Comparison of ENCODE assay signal across 8 cellular contexts in the genomic region with DNA sequence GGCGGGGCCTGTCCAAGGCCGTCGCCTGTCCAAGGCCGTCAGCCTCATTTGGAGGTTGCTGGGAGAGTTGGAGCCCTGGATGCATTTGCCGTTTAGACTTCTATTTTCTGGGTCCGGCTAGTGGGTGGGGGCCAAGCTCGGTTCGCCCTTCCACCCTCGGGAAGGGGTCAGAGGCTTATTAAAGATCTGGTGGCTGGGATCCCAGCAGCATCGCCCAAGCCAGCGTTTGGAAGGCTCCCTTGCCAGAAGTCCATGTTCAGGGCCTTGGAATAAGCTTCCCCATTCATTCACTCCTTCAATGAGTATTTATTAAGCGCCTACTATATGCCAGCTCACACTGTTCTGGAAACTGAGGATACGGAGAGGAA. TPM values are rescaled to one million over a fixed set of nuclear protein-coding genes. Genes with fewer than 3 reads are reported as not detected.
DNase-seq lines count a peak whose midpoint lies in the region; ATAC-seq and TF ChIP-seq lines count a peak whose summit lies in the region.

No MANE protein-coding gene starts in this region.

- no peaks in the 10 kb centered on the region for H3K36me3 Mint-ChIP-seq in WTC11
- no peaks in the 10 kb centered on the region for H3K36me3 Mint-ChIP-seq in glutamatergic neuron (ENCODE audit: unreplicated experiment)

- POLR2A ChIA-PET in WTC11 (lab: Charles Lee): no interaction called here

- in situ Hi-C loops in GM23248 (cut with MboI): no loop called here

- peak overlapping the region; percentile 71 for H2AFZ ChIP-seq in GM23248

- no peaks in the 10 kb centered on the region for H3K9me2 ChIP-seq in GM23248 (ENCODE audit: insufficient read depth)

- no peaks in the 10 kb centered on the region for H3K27me3 ChIP-seq in GM23248 (replicated peaks; ENCODE audit: insufficient read depth)
- H3K27me3 ChIP-seq in spleen (replicated peaks in 1 of 7): peaks cover 0 to 5% (median 0%) of the 10 kb centered on the region in 7 donors

- H4K20me1 ChIP-seq in GM23248 (ENCODE audit: insufficient read depth): 0 out of 2 replicates have a peak, but pooled peaks cover 5% of the 10 kb centered on the region

- H3K4me3 Mint-ChIP-seq in WTC11: peak overlapping the region; percentile 69
- peak overlapping the region; percentile 84 for H3K4me3 Mint-ChIP-seq in glutamatergic neuron (ENCODE audit: unreplicated experiment)

- DNase-seq in GM23248 (no peak), WTC11 (ENCODE audit: low spot score) (peak; percentile 10), glutamatergic neuron (no peak), spleen (no peak), hippocampal formation (lab: John Stamatoyannopoulos, UW) (no peak)
- DNase-seq in stimulated activated CD4-positive, alpha-beta T cell treated with anti-CD3 and anti-CD28 coated beads, Interleukin-2, amount 100 ng/mL, for 24 hours: no peak

- H3K9me3 ChIP-seq in GM23248 (ENCODE audit: low read depth) (no peaks in the 10 kb centered on the region), spleen (no peaks in the 10 kb centered on the region)

- TF ChIP-seq CTCF in WTC11 (IDR thresholded peaks at IDR 0.05) (no peak), glutamatergic neuron (IDR thresholded peaks at IDR 0.05; ENCODE audit: partially characterized antibody, unreplicated experiment) (no peak), spleen (IDR thresholded peaks at IDR 0.05 in 8 of 11, conservative IDR thresholded peaks at IDR 0.05 in 3 of 11) (no peak)

- H3K9ac ChIP-seq in GM23248: peak overlapping the region; percentile 76

- H3K4me1 Mint-ChIP-seq in WTC11 (peaks cover 41% of the 10 kb centered on the region), glutamatergic neuron (ENCODE audit: low read depth, unreplicated experiment) (peaks cover 4% of the 10 kb centered on the region)

- CTCF ChIA-PET in WTC11 (lab: Charles Lee): interaction anchor here (0.6 kb wide), 1 partner anchor 15 kb away, joined by 3 read pairs; no protein-coding TSS in a partner anchor

- H3K27ac ChIP-seq in GM23248 (no peak overlapping the region), spleen (peak overlapping the region; percentile 57 to 89 (median 85))

- 12 to 18% methylated on average over 8 to 13 of the region's 13 CpGs for WGBS in GM23248 (ENCODE audit: low coverage in 1 of 2, low lambda C conversion rate in 2 of 2, missing lambda C conversion rate in 2 of 2), 2 experiments
- WGBS in spleen, 5 donors: 16 to 63% (median 26%) methylated on average over 4 to 13 of the region's 13 CpGs

- peak overlapping the region; percentile 92 for H3K4me2 ChIP-seq in GM23248 (ENCODE audit: unreplicated experiment)

- H3K9me3 Mint-ChIP-seq in WTC11 (no peaks in the 10 kb centered on the region), glutamatergic neuron (ENCODE audit: unreplicated experiment) (peaks cover 8% of the 10 kb centered on the region)

- H3K79me2 ChIP-seq in GM23248 (ENCODE audit: insufficient read depth): peaks cover 54% of the 10 kb centered on the region

- intact Hi-C loops in spleen (cut with DNase I; ENCODE audit: low total_unique reads): no loop called here

- H3K4me3 ChIP-seq in GM23248: peak overlapping the region; percentile 85
- peak overlapping the region; percentile 87 to 100 (median 94) for H3K4me3 ChIP-seq in spleen

- H3K27ac Mint-ChIP-seq in WTC11 (no peak overlapping the region), glutamatergic neuron (ENCODE audit: unreplicated experiment) (no peak overlapping the region)

- H3K27me3 Mint-ChIP-seq in WTC11 (ENCODE audit: low read depth) (peaks cover 64% of the 10 kb centered on the region), glutamatergic neuron (ENCODE audit: unreplicated experiment) (peaks cover 12% of the 10 kb centered on the region)

- peaks cover 12% of the 10 kb centered on the region; the same call in 1 of the 2 replicates for H3K4me1 ChIP-seq in GM23248 (ENCODE audit: insufficient read depth)
- H3K4me1 ChIP-seq in spleen: peaks cover 0 to 58% (median 45%) of the 10 kb centered on the region in 6 donors

- H3K36me3 ChIP-seq in GM23248 (ENCODE audit: low read depth): no peaks in the 10 kb centered on the region
- H3K36me3 ChIP-seq in spleen: no peaks in the 10 kb centered on the region

- ATAC-seq in WTC11: peak; percentile 14
- no peak for ATAC-seq in GM19395 (IDR thresholded peaks at IDR 0.05; ENCODE audit: unreplicated experiment)
- ATAC-seq in HG03175 (IDR thresholded peaks at IDR 0.05; ENCODE audit: unreplicated experiment): no peak

- no peak for TF ChIP-seq POLR2A in spleen (IDR thresholded peaks at IDR 0.05)

- H3F3A ChIP-seq in GM23248 (ENCODE audit: insufficient read depth): no peaks in the 10 kb centered on the region

TF ChIP-seq in WTC11, 78 proteins besides CTCF, POLR2A, EP300 and RAD21 (continues in another document):
- TF ChIP-seq NFYB (CRISPR knock-in tag; conservative IDR thresholded peaks at IDR 0.05; ENCODE audit: low read depth): no peak
- no peak for TF ChIP-seq ZNF423 (CRISPR knock-in tag; IDR thresholded peaks at IDR 0.05)
- no peak for TF ChIP-seq CREB1 (CRISPR knock-in tag; IDR thresholded peaks at IDR 0.05)
- TF ChIP-seq, protein P1, sequence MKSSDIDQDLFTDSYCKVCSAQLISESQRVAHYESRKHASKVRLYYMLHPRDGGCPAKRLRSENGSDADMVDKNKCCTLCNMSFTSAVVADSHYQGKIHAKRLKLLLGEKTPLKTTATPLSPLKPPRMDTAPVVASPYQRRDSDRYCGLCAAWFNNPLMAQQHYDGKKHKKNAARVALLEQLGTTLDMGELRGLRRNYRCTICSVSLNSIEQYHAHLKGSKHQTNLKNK (CRISPR knock-in tag; IDR thresholded peaks at IDR 0.05): no peak
- TF ChIP-seq AFF4 (CRISPR knock-in tag; IDR thresholded peaks at IDR 0.05; ENCODE audit: borderline replicate concordance): no peak
- no peak for TF ChIP-seq ETV6 (CRISPR knock-in tag; IDR thresholded peaks at IDR 0.05)
- no peak for TF ChIP-seq HMGA2 (CRISPR knock-in tag; IDR thresholded peaks at IDR 0.05)
- no peak for TF ChIP-seq TCF7 (CRISPR knock-in tag; IDR thresholded peaks at IDR 0.05; ENCODE audit: low read depth)
- TF ChIP-seq, protein P2, sequence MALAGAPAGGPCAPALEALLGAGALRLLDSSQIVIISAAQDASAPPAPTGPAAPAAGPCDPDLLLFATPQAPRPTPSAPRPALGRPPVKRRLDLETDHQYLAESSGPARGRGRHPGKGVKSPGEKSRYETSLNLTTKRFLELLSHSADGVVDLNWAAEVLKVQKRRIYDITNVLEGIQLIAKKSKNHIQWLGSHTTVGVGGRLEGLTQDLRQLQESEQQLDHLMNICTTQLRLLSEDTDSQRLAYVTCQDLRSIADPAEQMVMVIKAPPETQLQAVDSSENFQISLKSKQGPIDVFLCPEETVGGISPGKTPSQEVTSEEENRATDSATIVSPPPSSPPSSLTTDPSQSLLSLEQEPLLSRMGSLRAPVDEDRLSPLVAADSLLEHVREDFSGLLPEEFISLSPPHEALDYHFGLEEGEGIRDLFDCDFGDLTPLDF (CRISPR knock-in tag; IDR thresholded peaks at IDR 0.05): no peak
- no peak for TF ChIP-seq FOXP4 (CRISPR knock-in tag; IDR thresholded peaks at IDR 0.05)
- TF ChIP-seq SOX15 (CRISPR knock-in tag; IDR thresholded peaks at IDR 0.05): no peak
- TF ChIP-seq, protein P3, sequence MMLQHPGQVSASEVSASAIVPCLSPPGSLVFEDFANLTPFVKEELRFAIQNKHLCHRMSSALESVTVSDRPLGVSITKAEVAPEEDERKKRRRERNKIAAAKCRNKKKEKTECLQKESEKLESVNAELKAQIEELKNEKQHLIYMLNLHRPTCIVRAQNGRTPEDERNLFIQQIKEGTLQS (CRISPR knock-in tag; conservative IDR thresholded peaks at IDR 0.05): no peak

RNA-seq across cellular contexts. Expression of gene DOCK10, which starts 0.5 kb away (rescaled TPM):
- 19.2 and 20.5 TPM in 2 replicates for total RNA-seq in GM23248 (2014; rRNA removed; shearing (Covaris generic))
- polyA plus RNA-seq in GM23248 (2016; fragmentation: Nextera tagmentation; extraction: Ambion mirVana): 6.1 and 8.5 TPM in 2 replicates
- total RNA-seq in WTC11 (2021): 0.76 to 2.9 TPM (median 1.6 TPM) in 3 replicates
- 1.1 TPM for total RNA-seq in glutamatergic neuron (ENCODE audit: unreplicated experiment)
- 100 to 1,000 TPM; 130 to 203 (median 180) TPM for total RNA-seq in spleen
- 10 to 100 TPM; 12.5 to 19.3 (median 18.3) TPM for polyA plus RNA-seq in spleen
